In genomic region chr2:24084386-24085375, GRCh38 we compare ENCODE assay signal across 8 cellular contexts. TPM values are rescaled to one million over a fixed set of nuclear protein-coding genes. Genes with fewer than 3 reads are reported as not detected.
DNase-seq lines count a peak whose midpoint lies in the region; ATAC-seq and TF ChIP-seq lines count a peak whose summit lies in the region.

A gene with protein sequence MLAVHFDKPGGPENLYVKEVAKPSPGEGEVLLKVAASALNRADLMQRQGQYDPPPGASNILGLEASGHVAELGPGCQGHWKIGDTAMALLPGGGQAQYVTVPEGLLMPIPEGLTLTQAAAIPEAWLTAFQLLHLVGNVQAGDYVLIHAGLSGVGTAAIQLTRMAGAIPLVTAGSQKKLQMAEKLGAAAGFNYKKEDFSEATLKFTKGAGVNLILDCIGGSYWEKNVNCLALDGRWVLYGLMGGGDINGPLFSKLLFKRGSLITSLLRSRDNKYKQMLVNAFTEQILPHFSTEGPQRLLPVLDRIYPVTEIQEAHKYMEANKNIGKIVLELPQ (minus strand): TSS chr2:24084834. CDS start chr2:24084326, 508 bp downstream.

- peak; percentile 98 for TF ChIP-seq CTCF in GM12875 (IDR thresholded peaks at IDR 0.05; ENCODE audit: borderline replicate concordance, insufficient read depth, low read depth, low read length)
- TF ChIP-seq CTCF in psoas muscle (IDR thresholded peaks at IDR 0.05), result peak; percentile 93

- CTCF ChIA-PET in T-cell (lab: Charles Lee), result interaction anchor here (0.5 to 3.0 kb wide), 16 partner anchors 8 to 508 kb away, joined by 3 to 55 read pairs (median 4); partner anchors contain the start of genes ATAD2B (in 1 of the 2), PFN4 (in 1 of the 2), SF3B6 (in 1 of the 2) and WDCP (in 1 of the 2)

- H3K9me3 ChIP-seq in psoas muscle, result no peaks in the 10 kb centered on the region

- H3K36me3 Mint-ChIP-seq in T-cell, result peaks cover 5% of the 10 kb centered on the region

- peaks cover 13 to 16% (median 15%) of the 10 kb centered on the region in 3 donors for H3K4me1 Mint-ChIP-seq in T-cell

- DNase-seq in NCI-H1092 treated with DMSO at 0.1 percent for 48 hours (lab: John Stamatoyannopoulos, UW), result peak; percentile 81
- peak; percentile 36 to 86 (median 70) for DNase-seq in T-cell
- DNase-seq in amygdala (lab: John Stamatoyannopoulos, UW), result peak; percentile 12 to 88 (median 70)
- peak; percentile 95 for DNase-seq in left ventricle myocardium superior
- peak; percentile 90 to 94 for DNase-seq in psoas muscle

- peaks cover 2 to 32% of the 10 kb centered on the region in 2 donors for H3K36me3 ChIP-seq in psoas muscle (ENCODE audit: insufficient read depth in 1 of 2, low read depth in 1 of 2)
- no peaks in the 10 kb centered on the region for H3K36me3 ChIP-seq in urinary bladder (ENCODE audit: insufficient read depth)

- no peaks in the 10 kb centered on the region for H3K27me3 Mint-ChIP-seq in T-cell

- H3K4me1 ChIP-seq in psoas muscle, result peaks cover 8% of the 10 kb centered on the region
- no peaks in the 10 kb centered on the region for H3K4me1 ChIP-seq in urinary bladder (ENCODE audit: insufficient read depth)

- no peaks in the 10 kb centered on the region for H3K9me3 Mint-ChIP-seq in T-cell

- H3K27me3 ChIP-seq in psoas muscle (ENCODE audit: insufficient read depth in 3 of 3, low read length in 2 of 3), result no peaks in the 10 kb centered on the region

- intact Hi-C loops in left ventricle myocardium superior (cut with micrococcal nuclease) (no loop called here), psoas muscle (cut with DNase I) (loop anchor here (2.0 to 5.0 kb wide), 3 partner anchors 37 to 260 kb away; partner anchors contain the start of genes ATAD2B (in 1 of the 2), FKBP1B (in 1 of the 2) and WDCP (in 1 of the 2))

- WGBS in psoas muscle, 3 donors, result 3 to 6% (median 4%) methylated on average over 37 to 50 of the region's 50 CpGs
- WGBS in urinary bladder, result under 1% methylated on average over 50 of the region's 50 CpGs

- H3K27ac ChIP-seq in psoas muscle (peak within 1 kb of the TSS; percentile 73), urinary bladder (ENCODE audit: low read depth) (peak within 1 kb of the TSS; percentile 76)

- peak within 1 kb of the TSS; percentile 52 to 61 for H3K27ac Mint-ChIP-seq in T-cell

- peak within 1 kb of the TSS; percentile 73 for H3K4me3 ChIP-seq in GM12875 (ENCODE audit: low read depth, low read length)
- peak within 1 kb of the TSS; percentile 65 for H3K4me3 ChIP-seq in psoas muscle
- H3K4me3 ChIP-seq in urinary bladder (ENCODE audit: low read depth, low read length), result peak within 1 kb of the TSS; percentile 33

- POLR2A ChIA-PET in T-cell (lab: Charles Lee), result no interaction called here

- ATAC-seq in HG02642 (IDR thresholded peaks at IDR 0.05; ENCODE audit: poor library complexity, unreplicated experiment) (peak; percentile 87), T-cell (replicated peaks in 1 of 4) (peak; percentile 90 to 97 (median 96)), left ventricle myocardium superior (peak; percentile 96), psoas muscle (peak; percentile 97 to 99 (median 98))

- H3K4me3 Mint-ChIP-seq in T-cell, result peak within 1 kb of the TSS; percentile 77 to 90 (median 82)

RNA-seq across cellular contexts. Expression of the gene that starts here (rescaled TPM):
- under 1 TPM; 0.47 to 0.68 (median 0.58) TPM for total RNA-seq in T-cell
- 13.3 TPM for total RNA-seq in left ventricle myocardium superior
- 1 to 10 TPM; 1.3 to 5.0 (median 2.6) TPM for total RNA-seq in psoas muscle
- polyA plus RNA-seq in psoas muscle, result 1 to 10 TPM; 1.7 to 5.6 (median 3.7) TPM
- total RNA-seq in urinary bladder, result 28.6 TPM
- 16.9 TPM for polyA plus RNA-seq in urinary bladder

Comparison
In these comparisons a context has a peak if more than half of its experiments do, and no peak if none do; other contexts are left out.
1. Peak in every context shown above with its lines: DNase-seq, ATAC-seq, H3K4me3 ChIP-seq and H3K27ac ChIP-seq.
2. Peak in DNase-seq and ATAC-seq in T-cell; RNA of the gene not detected or under 1 TPM.